ENCODE assay signal across 16 cellular contexts in the genomic region with DNA sequence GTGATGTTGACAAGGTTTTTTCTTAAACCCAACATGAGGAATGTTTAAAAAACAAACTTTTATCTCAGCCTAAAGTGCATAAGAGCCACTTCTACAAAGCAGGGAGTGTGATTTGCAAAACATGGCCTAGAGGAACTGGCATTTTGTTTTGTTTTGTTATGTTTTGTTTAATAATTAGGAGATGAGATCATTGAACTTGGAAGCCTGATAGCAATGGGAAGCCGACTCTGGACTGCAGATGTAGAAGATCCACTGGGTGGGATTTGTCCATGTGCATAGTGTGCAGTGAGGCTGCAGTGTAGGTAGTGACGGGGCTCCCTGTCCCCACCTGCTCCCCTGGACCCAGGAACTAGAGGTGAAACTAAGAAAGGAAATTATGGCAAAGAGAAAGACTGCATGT. TPM values are rescaled to one million over a fixed set of nuclear protein-coding genes. Genes with fewer than 3 reads are reported as not detected.
DNase-seq lines count a peak whose midpoint lies in the region; TF ChIP-seq lines count a peak whose summit lies in the region.
"Had no signal": no experiment of that assay in that cellular context is flagged by ENCODE, and none has a peak within 500 bp of the region (broad histone marks: within the 10 kb centered on the region; RNA-seq: fewer than 3 reads in every experiment).

No MANE protein-coding gene starts in this region.

- H3K4me2 ChIP-seq in BLaER1 (peak overlapping the region; percentile 61), SK-N-SH (no peak overlapping the region)
- H3K4me2 ChIP-seq: GM23338 had no signal

- no peak overlapping the region for H3K27ac ChIP-seq in BLaER1
- peak overlapping the region; percentile 61 to 82; a peak in 3 of 4 replicates for H3K27ac ChIP-seq in SK-N-SH (ENCODE audit: low read depth in 2 of 2, low read length in 1 of 2)
- H3K27ac ChIP-seq in rectal smooth muscle tissue (ENCODE audit: low read depth, low read length), result peak overlapping the region; percentile 57
- H3K27ac ChIP-seq in caudate nucleus (ENCODE audit: low read depth, low read length), result no peak overlapping the region

- CTCF ChIA-PET in SK-N-SH (lab: Yijun Ruan, JAX), result interaction anchor here (1.3 to 3.1 kb wide), 2 partner anchors 43 to 397 kb away, joined by 3 to 11 read pairs; no protein-coding TSS in a partner anchor

- H3K79me2 ChIP-seq in SK-N-SH (ENCODE audit: insufficient read depth), result no peaks in the 10 kb centered on the region

- H3K4me1 ChIP-seq in BLaER1 (peaks cover 16% of the 10 kb centered on the region), SK-N-SH (ENCODE audit: control insufficient read depth in 1 of 2, insufficient read depth in 2 of 2, low read depth in 1 of 2, low read length in 1 of 2) (peaks cover 0 to 14% of the 10 kb centered on the region in 2 experiments; a peak in 2 of 4 replicates), rectal smooth muscle tissue (ENCODE audit: control insufficient read depth, insufficient read depth, low read length) (peaks cover 16% of the 10 kb centered on the region)

- no peaks in the 10 kb centered on the region for H3K9me2 ChIP-seq in SK-N-SH

- no peak overlapping the region for H3K4me3 ChIP-seq in BLaER1
- H3K4me3 ChIP-seq in SK-N-SH (ENCODE audit: low read depth in 2 of 2, low read length in 1 of 2), result no peak overlapping the region
- H3K4me3 ChIP-seq in fibroblast of pulmonary artery (replicated peaks; ENCODE audit: low read depth, low read length), result no peak overlapping the region
- H3K4me3 ChIP-seq in rectal smooth muscle tissue (ENCODE audit: low read length), result no peak overlapping the region
- H3K4me3 ChIP-seq: GM23338 had no signal

- POLR2A ChIA-PET in SK-N-SH (lab: Yijun Ruan, JAX), result no interaction called here

- no peak for TF ChIP-seq RAD21 in SK-N-SH (IDR thresholded peaks at IDR 0.05; ENCODE audit: low read length)

- H3K27me3 ChIP-seq in BLaER1 (no peaks in the 10 kb centered on the region), SK-N-SH (ENCODE audit: insufficient read depth) (no peaks in the 10 kb centered on the region), rectal smooth muscle tissue (ENCODE audit: control insufficient read depth, insufficient read depth, low read length) (no peaks in the 10 kb centered on the region)

- WGBS in SK-N-SH (ENCODE audit: low lambda C conversion rate), result 52% methylated on average over 2 of the region's 2 CpGs

- H3K36me3 ChIP-seq in BLaER1 (no peaks in the 10 kb centered on the region), SK-N-SH (replicated peaks in 1 of 2; ENCODE audit: control insufficient read depth in 1 of 2, insufficient read depth in 2 of 2, low read length in 1 of 2) (no peaks in the 10 kb centered on the region), rectal smooth muscle tissue (ENCODE audit: control insufficient read depth, insufficient read depth, low read length) (no peaks in the 10 kb centered on the region)

- H3K9me3 ChIP-seq in BLaER1, result no peaks in the 10 kb centered on the region
- no peaks in the 10 kb centered on the region for H3K9me3 ChIP-seq in SK-N-SH

- H3F3A ChIP-seq in SK-N-SH (replicated peaks; ENCODE audit: insufficient read depth), result peaks cover 5% of the 10 kb centered on the region

- H3K9ac ChIP-seq in BLaER1, result no peak overlapping the region
- no peak overlapping the region for H3K9ac ChIP-seq in SK-N-SH
- no peak overlapping the region for H3K9ac ChIP-seq in rectal smooth muscle tissue (ENCODE audit: low read length)

- peak; percentile 46 for DNase-seq in SK-N-SH
- peak; percentile 46 for DNase-seq in fibroblast of pulmonary artery (ENCODE audit: low read depth)
- no peak for DNase-seq in T-helper 9 cell
- no peak for DNase-seq in ecto neural progenitor cell (ENCODE audit: low spot score)
- no peak for DNase-seq in caudate nucleus (lab: John Stamatoyannopoulos, UW)
- no peak for DNase-seq in kidney glomerular epithelial cell (lab: John Stamatoyannopoulos, UW)
- DNase-seq: activated naive CD8-positive, alpha-beta T cell treated with anti-CD3 and anti-CD28 coated beads, Interleukin-2, amount 50 U/mL, for 24 hours; activated T-cell treated with anti-CD3 and anti-CD28 coated beads for 4 hours; DND-41; hippocampal formation; NCI-H2171; occipital lobe; stimulated activated CD8-positive, alpha-beta memory T cell treated with anti-CD3 and anti-CD28 coated beads, Interleukin-4, amount 100 ng/mL, for 48 hours had no signal

- TF ChIP-seq CTCF in SK-N-SH (IDR thresholded peaks at IDR 0.05), result no peak
- TF ChIP-seq CTCF in fibroblast of pulmonary artery (IDR thresholded peaks at IDR 0.05; ENCODE audit: low read length, missing control alignments), result no peak

- TF ChIP-seq EP300 in SK-N-SH (IDR thresholded peaks at IDR 0.05; ENCODE audit: borderline replicate concordance in 1 of 2, low read depth in 1 of 2, low read length in 1 of 2), result no peak

- no peaks in the 10 kb centered on the region for H4K20me1 ChIP-seq in BLaER1
- H4K20me1 ChIP-seq in SK-N-SH (ENCODE audit: insufficient read depth), result no peaks in the 10 kb centered on the region

- no peak overlapping the region for H2AFZ ChIP-seq in SK-N-SH (ENCODE audit: low read depth)

TF ChIP-seq in SK-N-SH, 30 proteins besides CTCF, POLR2A, EP300 and RAD21:
- TF ChIP-seq JUND (IDR thresholded peaks at IDR 0.05) (no peak), SIN3A (IDR thresholded peaks at IDR 0.05; ENCODE audit: borderline replicate concordance, low read depth, low read length) (no peak), RXRA (IDR thresholded peaks at IDR 0.05; ENCODE audit: borderline replicate concordance, low read depth) (no peak), GATA2 (CRISPR knock-in tag; IDR thresholded peaks at IDR 0.05) (no peak), ZBTB33 (IDR thresholded peaks at IDR 0.05; ENCODE audit: borderline replicate concordance, low read depth) (no peak), RCOR1 (IDR thresholded peaks at IDR 0.05; ENCODE audit: low read length) (no peak), USF1 (IDR thresholded peaks at IDR 0.05; ENCODE audit: borderline replicate concordance, low read depth) (no peak), YY1 (IDR thresholded peaks at IDR 0.05; ENCODE audit: low read depth) (no peak), TAF1 (IDR thresholded peaks at IDR 0.05; ENCODE audit: borderline replicate concordance, low read depth, low read length) (no peak), FOSL2 (IDR thresholded peaks at IDR 0.05; ENCODE audit: borderline replicate concordance, low read depth) (no peak), GABPA (IDR thresholded peaks at IDR 0.05; ENCODE audit: low read depth) (no peak), FOXJ3 (CRISPR knock-in tag; IDR thresholded peaks at IDR 0.05) (no peak), FOXM1 (IDR thresholded peaks at IDR 0.05; ENCODE audit: low read depth) (no peak)
- TF ChIP-seq, protein P1, sequence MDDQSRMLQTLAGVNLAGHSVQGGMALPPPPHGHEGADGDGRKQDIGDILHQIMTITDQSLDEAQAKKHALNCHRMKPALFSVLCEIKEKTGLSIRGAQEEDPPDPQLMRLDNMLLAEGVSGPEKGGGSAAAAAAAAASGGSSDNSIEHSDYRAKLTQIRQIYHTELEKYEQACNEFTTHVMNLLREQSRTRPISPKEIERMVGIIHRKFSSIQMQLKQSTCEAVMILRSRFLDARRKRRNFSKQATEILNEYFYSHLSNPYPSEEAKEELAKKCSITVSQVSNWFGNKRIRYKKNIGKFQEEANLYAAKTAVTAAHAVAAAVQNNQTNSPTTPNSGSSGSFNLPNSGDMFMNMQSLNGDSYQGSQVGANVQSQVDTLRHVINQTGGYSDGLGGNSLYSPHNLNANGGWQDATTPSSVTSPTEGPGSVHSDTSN (IDR thresholded peaks at IDR 0.05), result no peak
TF ChIP-seq in SK-N-SH: peak in this region for 0.

RNA-seq across cellular contexts. Expression of gene MAP3K4, which starts 17.7 kb away (rescaled TPM):
- 6.8 and 7.1 TPM in 2 replicates for polyA plus RNA-seq in SK-N-SH (2012; rRNA removed)
- 6.1 and 7.1 TPM in 2 replicates for polyA plus RNA-seq in SK-N-SH (2012; cell fraction: cytosol; rRNA removed)
- polyA plus RNA-seq in SK-N-SH (2012; cell fraction: nucleus; rRNA removed), result 21.1 and 27.5 TPM in 2 replicates

Comparison
In these comparisons a context has a peak if more than half of its experiments do, and no peak if none do; other contexts are left out.
1. H3K27ac ChIP-seq: peak in SK-N-SH (2 of 2) and rectal smooth muscle tissue (single experiment); none in BLaER1 (single experiment) and caudate nucleus (single experiment).
2. DNase-seq: peak in SK-N-SH (single experiment) and fibroblast of pulmonary artery (single experiment); none in T-helper 9 cell (single experiment), ecto neural progenitor cell (single experiment), caudate nucleus (0 of 61) and kidney glomerular epithelial cell (single experiment).